In genomic region chr16:61948414-61948813, GRCh38 we compare ENCODE assay signal across 36 cellular contexts.
"Had no signal": no experiment of that assay in that cellular context is flagged by ENCODE, and none has a peak within 500 bp of the region (broad histone marks: within the 10 kb centered on the region; RNA-seq: fewer than 3 reads in every experiment).

No MANE protein-coding gene starts in this region.

- H3K27me3 ChIP-seq: MG63 had no signal

- DNase-seq: Karpas-422, Kasumi-1, MG63, MM.1S, MV-4-11, NCI-H1048, NCI-H1092, NCI-H1092 treated with DMSO at 0.1 percent for 48 hours, NCI-H1105, NCI-H1105 treated with DMSO at 0.1 percent for 48 hours, NCI-H1417, NCI-H1417 treated with DMSO at 0.1 percent for 48 hours, NCI-H1436, NCI-H1436 treated with DMSO at 0.1 percent for 48 hours, NCI-H146, NCI-H1694, NCI-H1694 treated with DMSO at 0.1 percent for 48 hours, NCI-H187, NCI-H187 treated with DMSO at 0.1 percent for 48 hours, NCI-H1930, NCI-H2029, NCI-H2029 treated with DMSO at 0.1 percent for 48 hours, NCI-H2081, NCI-H2081 treated with DMSO at 0.1 percent for 48 hours, NCI-H2107, NCI-H2171, NCI-H2171 treated with DMSO at 0.1 percent for 48 hours, NCI-H2227 treated with DMSO at 0.1 percent for 48 hours, NCI-H226, NCI-H345, NCI-H446, NCI-H446 treated with DMSO at 0.1 percent for 48 hours, NCI-H510A, NCI-H510A treated with DMSO at 0.1 percent for 48 hours, NCI-H524, NCI-H524 treated with DMSO at 0.1 percent for 48 hours had no signal

- H3K4me3 ChIP-seq: MG63 had no signal

- H3K9me3 ChIP-seq: MG63 had no signal

- H3K36me3 ChIP-seq: MG63 had no signal
